Comparison of ENCODE assay signal across 22 cellular contexts in the genomic region with DNA sequence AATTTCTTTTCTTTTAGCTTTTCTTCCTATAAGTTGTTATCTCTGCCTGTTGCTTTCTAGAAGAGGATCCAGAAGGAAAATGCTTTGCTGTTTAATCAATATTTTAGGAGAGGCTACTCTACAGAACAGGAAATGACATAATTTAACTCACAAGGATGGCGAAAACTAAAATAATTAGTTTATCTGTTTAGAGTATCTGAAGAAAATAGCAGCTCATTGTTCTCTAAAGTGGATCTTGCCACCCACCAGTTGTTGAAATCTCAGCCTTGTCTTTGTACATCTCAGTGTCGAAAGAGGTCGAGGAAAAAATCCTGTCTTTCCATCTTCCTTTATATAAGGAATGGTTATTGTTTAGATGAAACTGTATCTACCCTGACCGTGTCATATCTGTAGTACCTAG.
DNase-seq lines count a peak whose midpoint lies in the region; ATAC-seq lines count a peak whose summit lies in the region.
"Had no signal": no experiment of that assay in that cellular context is flagged by ENCODE, and none has a peak within 500 bp of the region (broad histone marks: within the 10 kb centered on the region; RNA-seq: fewer than 3 reads in every experiment).

No MANE protein-coding gene starts in this region.

- no peak overlapping the region for H3K4me3 Mint-ChIP-seq in stimulated activated naive CD8-positive, alpha-beta T cell treated with anti-CD3 and anti-CD28 coated beads, Interleukin-15, Interleukin-2, amounts not matched to agents 100 ng/mL and 50 ng/mL, for 24 hours
- peak overlapping the region in 1 of 3 donors; percentile 44 for H3K4me3 Mint-ChIP-seq in T-cell
- H3K4me3 Mint-ChIP-seq: activated T-cell treated with anti-CD3 and anti-CD28 coated beads, Interleukin-2, amount 50 U/mL, for 24 hours had no signal

- ATAC-seq in stimulated activated naive CD8-positive, alpha-beta T cell treated with anti-CD3 and anti-CD28 coated beads, Interleukin-15, Interleukin-2, amounts not matched to agents 100 U/mL and 50 U/mL, for 24 hours = no peak
- ATAC-seq in T-cell (replicated peaks in 1 of 4) (no peak), GM18517 (IDR thresholded peaks at IDR 0.05; ENCODE audit: unreplicated experiment) (no peak), HG03095 (IDR thresholded peaks at IDR 0.05; ENCODE audit: unreplicated experiment) (no peak)
- ATAC-seq: HCT116, left lung, right lobe of liver had no signal

- peaks cover 3% of the 10 kb centered on the region for H3K9me3 Mint-ChIP-seq in stimulated activated naive CD8-positive, alpha-beta T cell treated with anti-CD3 and anti-CD28 coated beads, Interleukin-15, Interleukin-2, amounts not matched to agents 100 ng/mL and 50 ng/mL, for 24 hours
- H3K9me3 Mint-ChIP-seq in T-cell = no peaks in the 10 kb centered on the region
- H3K9me3 Mint-ChIP-seq: activated T-cell treated with anti-CD3 and anti-CD28 coated beads, Interleukin-2, amount 50 U/mL, for 24 hours had no signal

- H3K27ac Mint-ChIP-seq in stimulated activated naive CD8-positive, alpha-beta T cell treated with anti-CD3 and anti-CD28 coated beads, Interleukin-15, Interleukin-2, amounts not matched to agents 100 ng/mL and 50 ng/mL, for 24 hours = peak overlapping the region; percentile 21
- H3K27ac Mint-ChIP-seq in T-cell = peak overlapping the region; percentile 37 to 83

- POLR2A ChIA-PET in T-cell (lab: Charles Lee) = interaction anchor here in 1 of 2 donors (0.6 to 0.8 kb wide), 3 partner anchors 9 to 228 kb away, joined by 3 read pairs; no protein-coding TSS in a partner anchor

- CTCF ChIA-PET in T-cell (lab: Charles Lee) = interaction anchor here in 1 of 2 donors (0.6 kb wide), 1 partner anchor 799 kb away, joined by 3 read pairs; no protein-coding TSS in a partner anchor

- H3K36me3 Mint-ChIP-seq in stimulated activated naive CD8-positive, alpha-beta T cell treated with anti-CD3 and anti-CD28 coated beads, Interleukin-15, Interleukin-2, amounts not matched to agents 100 ng/mL and 50 ng/mL, for 24 hours (ENCODE audit: low read depth) = peaks cover 5% of the 10 kb centered on the region
- peaks cover 5% of the 10 kb centered on the region for H3K36me3 Mint-ChIP-seq in T-cell

- DNase-seq in stimulated activated naive CD8-positive, alpha-beta T cell treated with anti-CD3 and anti-CD28 coated beads, Interleukin-15, Interleukin-2, amounts not matched to agents 100 U/mL and 50 U/mL, for 24 hours = no peak
- DNase-seq in T-cell (no peak), foreskin melanocyte (peak; percentile 61), MV-4-11 (lab: John Stamatoyannopoulos, UW) (no peak)
- DNase-seq: activated CD4-positive, CD25-positive, alpha-beta regulatory T cell; activated naive CD4-positive, alpha-beta T cell; activated T-cell treated with anti-CD3 and anti-CD28 coated beads, Interleukin-2, amount 50 U/mL, for 24 hours; amygdala; Karpas-422; left lung; mesenchymal stem cell; NCI-H1436; NCI-H446; NCI-H748 treated with DMSO at 0.1 percent for 48 hours; right lobe of liver; spleen; stimulated activated CD4-positive, alpha-beta T cell treated with anti-CD3 and anti-CD28 coated beads, Interleukin-2, amount 100 ng/mL, for 48 hours; SW 1271 had no signal

- H3K27me3 Mint-ChIP-seq in stimulated activated naive CD8-positive, alpha-beta T cell treated with anti-CD3 and anti-CD28 coated beads, Interleukin-15, Interleukin-2, amounts not matched to agents 100 ng/mL and 50 ng/mL, for 24 hours = no peaks in the 10 kb centered on the region
- no peaks in the 10 kb centered on the region for H3K27me3 Mint-ChIP-seq in T-cell
- H3K27me3 Mint-ChIP-seq: activated T-cell treated with anti-CD3 and anti-CD28 coated beads, Interleukin-2, amount 50 U/mL, for 24 hours had no signal

- H3K4me1 Mint-ChIP-seq in stimulated activated naive CD8-positive, alpha-beta T cell treated with anti-CD3 and anti-CD28 coated beads, Interleukin-15, Interleukin-2, amounts not matched to agents 100 ng/mL and 50 ng/mL, for 24 hours (ENCODE audit: low read depth) = peaks cover 60% of the 10 kb centered on the region
- H3K4me1 Mint-ChIP-seq in T-cell = peaks cover 63 to 73% (median 64%) of the 10 kb centered on the region in 3 donors
